Comparison of ENCODE assay signal across 26 cellular contexts in the genomic region with DNA sequence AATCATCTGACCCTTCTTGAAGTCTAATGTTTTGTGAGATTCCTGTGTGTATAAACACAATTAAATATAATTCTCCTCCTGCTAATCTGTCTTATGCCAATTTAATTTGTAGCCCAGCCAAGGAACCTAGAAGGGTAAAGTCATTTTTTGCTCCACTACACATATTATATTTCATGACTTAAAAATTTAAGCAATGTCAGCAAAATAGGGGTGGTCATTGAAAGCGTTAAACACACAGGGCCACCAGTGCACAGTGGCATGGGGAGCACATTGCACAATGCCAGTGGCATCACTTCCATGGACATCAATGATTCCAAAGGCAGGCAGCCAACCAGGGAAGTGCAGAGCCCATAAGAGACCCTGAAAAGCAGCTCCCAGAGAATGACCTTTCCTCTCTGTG.
DNase-seq lines count a peak whose midpoint lies in the region; ATAC-seq, FAIRE-seq and TF ChIP-seq lines count a peak whose summit lies in the region.
"Had no signal": no experiment of that assay in that cellular context is flagged by ENCODE, and none has a peak within 500 bp of the region (broad histone marks: within the 10 kb centered on the region; RNA-seq: fewer than 3 reads in every experiment).

No MANE protein-coding gene starts in this region.

- no peaks in the 10 kb centered on the region for H3K9me1 ChIP-seq in IMR-90 (ENCODE audit: insufficient read depth, low read length)

- TF ChIP-seq RAD21 in A549 (conservative IDR thresholded peaks at IDR 0.05 in 1 of 2, IDR thresholded peaks at IDR 0.05 in 1 of 2) (no peak), IMR-90 (IDR thresholded peaks at IDR 0.05; ENCODE audit: low read length) (no peak), H1 (IDR thresholded peaks at IDR 0.05 in 1 of 2, conservative IDR thresholded peaks at IDR 0.05 in 1 of 2; ENCODE audit: low read depth in 2 of 2, low read length in 2 of 2) (no peak)

- H4K91ac ChIP-seq in IMR-90 (ENCODE audit: insufficient read depth, low read depth, low read length): no peak overlapping the region
- H4K91ac ChIP-seq in H1 (replicated peaks; ENCODE audit: insufficient read length, low read length): no peak overlapping the region

- H2BK5ac ChIP-seq in IMR-90 (ENCODE audit: low read depth, low read length, poor library complexity, severe bottlenecking) (no peak overlapping the region), H1 (ENCODE audit: low read depth, low read length) (no peak overlapping the region)

- H3K4ac ChIP-seq in IMR-90 (ENCODE audit: low read depth, low read length) (no peak overlapping the region), H1 (replicated peaks; ENCODE audit: insufficient read length, low read depth, low read length) (no peak overlapping the region)

- in situ Hi-C loops in IMR-90 (cut with MboI; ENCODE audit: low sequenced_read_pairs): no loop called here

- H3K27ac ChIP-seq in A549 (no peak overlapping the region), IMR-90 (ENCODE audit: insufficient read depth, low read length) (no peak overlapping the region), H1 (ENCODE audit: low read depth, low read length) (no peak overlapping the region), lung (ENCODE audit: low read depth in 1 of 2, low read length in 1 of 2) (no peak overlapping the region)
- H3K27ac ChIP-seq: BLaER1 treated with 17β-estradiol and CSF1 and Interleukin-3, amounts not matched to agents 10 nM and 100 nM; C4-2B had no signal

- intact Hi-C loops in IMR-90 (cut with micrococcal nuclease): no loop called here

- no peak overlapping the region for H3K4me3 ChIP-seq in A549
- H3K4me3 ChIP-seq in IMR-90 (ENCODE audit: insufficient read depth, low read depth, low read length): no peak overlapping the region
- H3K4me3 ChIP-seq in H1 (ENCODE audit: extremely low read depth in 1 of 4, insufficient read depth in 2 of 4, low read depth in 3 of 4, low read length in 4 of 4): no peak overlapping the region
- no peak overlapping the region for H3K4me3 ChIP-seq in lung
- H3K4me3 ChIP-seq: BLaER1 treated with 17β-estradiol and CSF1 and Interleukin-3, amounts not matched to agents 10 nM and 100 nM; GM12878 had no signal

- no peaks in the 10 kb centered on the region for H3K27me3 ChIP-seq in IMR-90 (ENCODE audit: control insufficient read depth, insufficient read depth, low read length)
- H3K27me3 ChIP-seq in H1 (replicated peaks in 1 of 4; ENCODE audit: control insufficient read depth in 3 of 4, extremely low read depth in 1 of 4, insufficient read depth in 3 of 4, low read length in 3 of 4): no peaks in the 10 kb centered on the region
- H3K27me3 ChIP-seq in lung (ENCODE audit: control insufficient read depth, insufficient read depth): no peaks in the 10 kb centered on the region
- H3K27me3 ChIP-seq: BLaER1 treated with 17β-estradiol and CSF1 and Interleukin-3, amounts not matched to agents 10 nM and 100 nM had no signal

- H4K5ac ChIP-seq in IMR-90 (ENCODE audit: low read depth, low read length): no peak overlapping the region
- H4K5ac ChIP-seq in H1 (ENCODE audit: insufficient read length, low read depth, low read length): no peak overlapping the region

- ATAC-seq in A549 (no peak), IMR-90 (ENCODE audit: low read depth) (no peak), lung (ENCODE audit: insufficient read depth, low FRiP score) (no peak), HG03571 (IDR thresholded peaks at IDR 0.05; ENCODE audit: unreplicated experiment) (no peak)
- ATAC-seq: CD8-positive, alpha-beta T cell; GM12878 had no signal

- H3K9ac ChIP-seq in IMR-90 (ENCODE audit: low read depth, low read length) (no peak overlapping the region), H1 (replicated peaks in 1 of 4; ENCODE audit: extremely low read depth in 1 of 4, low read depth in 3 of 4, low read length in 3 of 4) (no peak overlapping the region)
- H3K9ac ChIP-seq: BLaER1 treated with 17β-estradiol and CSF1 and Interleukin-3, amounts not matched to agents 10 nM and 100 nM had no signal

- H3K18ac ChIP-seq in IMR-90 (ENCODE audit: low read depth, low read length) (no peak overlapping the region), H1 (ENCODE audit: extremely low read depth, low read length) (no peak overlapping the region)

- no peaks in the 10 kb centered on the region for H3K23me2 ChIP-seq in H1 (ENCODE audit: low read depth, low read length)

- H2BK12ac ChIP-seq in H1 (ENCODE audit: low read depth, low read length): no peak overlapping the region

- H4K20me1 ChIP-seq in IMR-90 (ENCODE audit: insufficient read depth, low read length) (no peaks in the 10 kb centered on the region), H1 (replicated peaks in 1 of 2; ENCODE audit: control insufficient read depth in 1 of 2, insufficient read depth in 2 of 2, low read length in 2 of 2) (no peaks in the 10 kb centered on the region)

- no peak overlapping the region for H3K4me2 ChIP-seq in A549
- no peak overlapping the region for H3K4me2 ChIP-seq in IMR-90 (ENCODE audit: low read depth, low read length)
- no peak overlapping the region for H3K4me2 ChIP-seq in H1 (ENCODE audit: insufficient read depth in 1 of 2, low read depth in 2 of 2, low read length in 2 of 2)
- H3K4me2 ChIP-seq: BLaER1 treated with 17β-estradiol and CSF1 and Interleukin-3, amounts not matched to agents 10 nM and 100 nM had no signal

- H3K56ac ChIP-seq in IMR-90 (ENCODE audit: extremely low read depth, insufficient read depth, low read length) (no peak overlapping the region), H1 (replicated peaks; ENCODE audit: insufficient read length, low read depth, low read length) (no peak overlapping the region)

- no peak overlapping the region for H2AK9ac ChIP-seq in IMR-90 (replicated peaks; ENCODE audit: low read depth, low read length, poor library complexity)

- H2BK20ac ChIP-seq in IMR-90 (ENCODE audit: low read depth, low read length) (no peak overlapping the region), H1 (ENCODE audit: low read length) (no peak overlapping the region)

- no peak overlapping the region for H3K23ac ChIP-seq in IMR-90 (ENCODE audit: low read depth, low read length)
- no peak overlapping the region for H3K23ac ChIP-seq in H1 (ENCODE audit: insufficient read length)

- no peaks in the 10 kb centered on the region for H3K36me3 ChIP-seq in IMR-90 (ENCODE audit: control insufficient read depth, insufficient read depth, low read length)
- peaks cover 0 to 2% (median 0%) of the 10 kb centered on the region in 4 experiments; a peak in 1 of 8 replicates for H3K36me3 ChIP-seq in H1 (ENCODE audit: control insufficient read depth in 2 of 4, insufficient read depth in 4 of 4, low read length in 3 of 4)
- no peaks in the 10 kb centered on the region for H3K36me3 ChIP-seq in lung (ENCODE audit: control insufficient read depth in 2 of 2, insufficient read depth in 2 of 2, low read length in 2 of 2)
- H3K36me3 ChIP-seq: BLaER1 treated with 17β-estradiol and CSF1 and Interleukin-3, amounts not matched to agents 10 nM and 100 nM had no signal

- no TSS peak for BruUV-seq in IMR-90 (replicated peaks; lab: Mats Ljungman, UMichigan)

- CTCF ChIA-PET in A549 (lab: Yijun Ruan, JAX) (no interaction called here), IMR-90 (lab: Yijun Ruan, JAX) (no interaction called here), H1 (lab: Charles Lee; ENCODE audit: partially characterized antibody) (interaction anchor here (0.6 to 1.4 kb wide), 3 partner anchors 160 to 914 kb away, joined by 3 to 4 read pairs (median 3); no protein-coding TSS in a partner anchor)

- H3K14ac ChIP-seq in IMR-90 (replicated peaks; ENCODE audit: low read depth, low read length): no peak overlapping the region
- no peak overlapping the region for H3K14ac ChIP-seq in H1 (ENCODE audit: insufficient read length)

- no peaks in the 10 kb centered on the region for H3K4me1 ChIP-seq in A549
- no peaks in the 10 kb centered on the region for H3K4me1 ChIP-seq in IMR-90 (ENCODE audit: control insufficient read depth, insufficient read depth, low read length)
- H3K4me1 ChIP-seq in H1 (replicated peaks in 1 of 4; ENCODE audit: control insufficient read depth in 3 of 4, insufficient read depth in 4 of 4, low read length in 3 of 4): peaks cover 0 to 3% (median 2%) of the 10 kb centered on the region in 4 experiments; a peak in 2 of 7 replicates
- peaks cover 0 to 2% of the 10 kb centered on the region in 2 donors for H3K4me1 ChIP-seq in lung (ENCODE audit: control insufficient read depth in 2 of 2, insufficient read depth in 2 of 2, low read length in 2 of 2)
- H3K4me1 ChIP-seq: Caco-2 had no signal

- H2AK5ac ChIP-seq in IMR-90 (ENCODE audit: low read depth, low read length) (no peak overlapping the region), H1 (ENCODE audit: low read depth, low read length) (no peak overlapping the region)

- dilution Hi-C loops in IMR-90 (cut with HindIII; ENCODE audit: low sequenced_read_pairs, unreplicated experiment): no loop called here

- H2BK120ac ChIP-seq in IMR-90 (ENCODE audit: low read depth, low read length) (no peak overlapping the region), H1 (replicated peaks; ENCODE audit: low read depth, low read length) (no peak overlapping the region)

- H2BK15ac ChIP-seq in IMR-90 (ENCODE audit: low read depth, low read length) (no peak overlapping the region), H1 (ENCODE audit: low read length) (no peak overlapping the region)

- FAIRE-seq in A549 (lab: Jason Lieb, UNC) (no peak), H1 (lab: Jason Lieb, UNC) (no peak)
- FAIRE-seq: A204.1, D721Med, GM12878, GM12892, GM18507 had no signal

- no peak for TF ChIP-seq EP300 in A549 (IDR thresholded peaks at IDR 0.05)
- no peak for TF ChIP-seq EP300 in H1 (IDR thresholded peaks at IDR 0.05; ENCODE audit: borderline replicate concordance in 1 of 2, low read depth in 2 of 2, low read length in 2 of 2)

- no peaks in the 10 kb centered on the region for H3K79me1 ChIP-seq in IMR-90 (ENCODE audit: low read depth in 1 of 2, low read length in 2 of 2)
- no peaks in the 10 kb centered on the region for H3K79me1 ChIP-seq in H1 (ENCODE audit: low read depth, low read length)

- TF ChIP-seq CTCF in A549 (IDR thresholded peaks at IDR 0.05): no peak
- no peak for TF ChIP-seq CTCF in IMR-90 (conservative IDR thresholded peaks at IDR 0.05; ENCODE audit: low read depth, low read length)
- TF ChIP-seq CTCF in H1 (IDR thresholded peaks at IDR 0.05; ENCODE audit: control extremely low read depth in 1 of 3, insufficient read depth in 1 of 3, low read depth in 1 of 3, low read length in 3 of 3): no peak
- TF ChIP-seq CTCF in lung (IDR thresholded peaks at IDR 0.05; ENCODE audit: control extremely low read depth, extremely low read depth): no peak

- H3K9me3 ChIP-seq in A549 (no peaks in the 10 kb centered on the region), IMR-90 (ENCODE audit: control insufficient read depth, insufficient read depth, low read length) (peaks cover 11% of the 10 kb centered on the region), H1 (ENCODE audit: insufficient read depth in 2 of 2, low read depth in 1 of 2, low read length in 1 of 2) (peaks cover 18 to 28% of the 10 kb centered on the region in 2 experiments; a peak in 3 of 4 replicates), lung (ENCODE audit: control insufficient read depth in 2 of 2, insufficient read depth in 1 of 2, low read length in 1 of 2) (peaks cover 0 to 12% of the 10 kb centered on the region in 2 donors)
- H3K9me3 ChIP-seq: Caco-2 had no signal

- DNase-seq in A549 (ENCODE audit: low read depth in 1 of 2, low spot score in 1 of 2): no peak
- no peak for DNase-seq in IMR-90
- DNase-seq in H1 (ENCODE audit: low read depth in 1 of 2, low spot score in 2 of 2): no peak
- DNase-seq in lung (ENCODE audit: low spot score): peak; percentile 11
- DNase-seq in retina: no peak
- DNase-seq in DMS114 treated with DMSO at 0.1 percent for 48 hours (lab: John Stamatoyannopoulos, UW; ENCODE audit: unreplicated experiment): no peak
- DNase-seq: 8988T; AML-193; Caco-2; Calu3; CD4-positive, alpha-beta T cell; CD8-positive, alpha-beta T cell; DMS153; DMS53; DMS79; DND-41; EL; GDM1 had no signal

- no peak overlapping the region for H2AFZ ChIP-seq in IMR-90 (replicated peaks; ENCODE audit: low read length, poor library complexity)
- no peak overlapping the region for H2AFZ ChIP-seq in H1 (ENCODE audit: low read length)

- TF ChIP-seq POLR2A in A549 (IDR thresholded peaks at IDR 0.05; ENCODE audit: low read length) (no peak), IMR-90 (IDR thresholded peaks at IDR 0.05; ENCODE audit: low read depth, low read length) (no peak), H1 (IDR thresholded peaks at IDR 0.05; ENCODE audit: control extremely low read depth in 1 of 2, low read depth in 2 of 2, low read length in 2 of 2) (no peak)

- no peak overlapping the region for H4K8ac ChIP-seq in IMR-90 (ENCODE audit: low read depth in 2 of 2, low read length in 2 of 2)
- no peak overlapping the region for H4K8ac ChIP-seq in H1 (ENCODE audit: extremely low read depth, insufficient read depth, low read length)

- H3K79me2 ChIP-seq in H1 (ENCODE audit: control insufficient read depth in 1 of 2, insufficient read depth in 2 of 2, low read length in 2 of 2): no peaks in the 10 kb centered on the region

- WGBS in A549 (ENCODE audit: missing lambda C conversion rate): 0% methylated on average over 1 of the region's 1 CpG
- WGBS in IMR-90 (ENCODE audit: extremely low coverage in 2 of 2, insufficient read length in 1 of 2), 2 experiments: 75% methylated on average over 1 of the region's 1 CpG; no CpG with 5 or more reads in 1 of the 2 experiments
- 94% methylated on average over 1 of the region's 1 CpG; no CpG with 5 or more reads in 1 of the 2 experiments for WGBS in H1 (ENCODE audit: extremely low coverage in 1 of 2, insufficient coverage in 1 of 2, insufficient read length in 1 of 2, insufficient replicate concordance in 2 of 2, low coverage in 1 of 2, low lambda C conversion rate in 2 of 2, missing lambda C conversion rate in 1 of 2), 2 experiments
- WGBS in lung, 2 donors: 90 to 93% methylated on average over 1 of the region's 1 CpG

- POLR2A ChIA-PET in A549 (lab: Yijun Ruan, JAX) (no interaction called here), IMR-90 (lab: Charles Lee; ENCODE audit: unreplicated experiment) (no interaction called here), H1 (lab: Charles Lee; ENCODE audit: partially characterized antibody) (no interaction called here)
